19 cellular contexts compared by ENCODE assay signal in genomic region chr1:11590395-11590794, GRCh38.
"Had no signal": no experiment of that assay in that cellular context is flagged by ENCODE, and none has a peak within 500 bp of the region (broad histone marks: within the 10 kb centered on the region; RNA-seq: fewer than 3 reads in every experiment).

No MANE protein-coding gene starts in this region.

- FAIRE-seq: endometrium had no signal

- H3K4me3 ChIP-seq: colonic mucosa, ovary, psoas muscle, skin epidermis, stomach had no signal

- H3K4me1 Mint-ChIP-seq: activated CD4-positive, alpha-beta T cell treated with anti-CD3 and anti-CD28 coated beads for 36 hours; activated naive CD8-positive, alpha-beta T cell treated with anti-CD3 and anti-CD28 coated beads, Interleukin-2, amount 10 ng/mL, durations not matched to agents 7 days and 5 days; naive thymus-derived CD8-positive, alpha-beta T cell had no signal

- H3K9me3 ChIP-seq: colonic mucosa, psoas muscle had no signal

- H3K4me3 Mint-ChIP-seq: activated CD4-positive, alpha-beta T cell treated with anti-CD3 and anti-CD28 coated beads for 36 hours; activated naive CD8-positive, alpha-beta T cell treated with anti-CD3 and anti-CD28 coated beads, Interleukin-2, amount 10 ng/mL, durations not matched to agents 7 days and 5 days; brain; T-helper 1 cell treated with Interleukin-12 subunit alpha and Interleukin-12 subunit beta and Interleukin-4 antibody, amounts not matched to agents 30 μg/mL and 1 μg/mL, for 36 hours; type B pancreatic cell had no signal

- H3K27me3 ChIP-seq: colonic mucosa, ovary had no signal

- H3K9me3 Mint-ChIP-seq: activated naive CD8-positive, alpha-beta T cell treated with anti-CD3 and anti-CD28 coated beads, Interleukin-2, amount 10 ng/mL, durations not matched to agents 7 days and 5 days; T-helper 1 cell treated with Interleukin-12 subunit alpha and Interleukin-12 subunit beta and Interleukin-4 antibody, amounts not matched to agents 30 μg/mL and 1 μg/mL, for 36 hours had no signal

- DNase-seq: activated CD4-positive, alpha-beta T cell treated with anti-CD3 and anti-CD28 coated beads for 36 hours; activated CD4-positive, alpha-beta T cell treated with anti-CD3 and anti-CD28 coated beads, Interleukin-2, amount 50 U/mL, for 48 hours; activated naive CD8-positive, alpha-beta T cell treated with anti-CD3 and anti-CD28 coated beads, Interleukin-2, amount 10 ng/mL, durations not matched to agents 7 days and 5 days; activated T-cell treated with anti-CD3 and anti-CD28 coated beads for 4 hours; central memory CD4-positive, alpha-beta T cell; colonic mucosa; erythroblast; foreskin melanocyte; hypothalamus; naive thymus-derived CD8-positive, alpha-beta T cell; ovary; psoas muscle; right cardiac atrium; stomach had no signal

- H3K36me3 ChIP-seq: colonic mucosa, ovary, stomach had no signal

- H3K27ac ChIP-seq: colonic mucosa, ovary, psoas muscle, skin epidermis, stomach had no signal

- ATAC-seq: activated CD4-positive, alpha-beta T cell treated with anti-CD3 and anti-CD28 coated beads for 36 hours; naive thymus-derived CD8-positive, alpha-beta T cell; psoas muscle; right cardiac atrium had no signal

- H3K27ac Mint-ChIP-seq: activated CD4-positive, alpha-beta T cell treated with anti-CD3 and anti-CD28 coated beads for 36 hours; activated naive CD8-positive, alpha-beta T cell treated with anti-CD3 and anti-CD28 coated beads, Interleukin-2, amount 10 ng/mL, durations not matched to agents 7 days and 5 days; brain; naive thymus-derived CD8-positive, alpha-beta T cell; T-helper 1 cell treated with Interleukin-12 subunit alpha and Interleukin-12 subunit beta and Interleukin-4 antibody, amounts not matched to agents 30 μg/mL and 1 μg/mL, for 36 hours; type B pancreatic cell had no signal

- H3K4me1 ChIP-seq: colonic mucosa, psoas muscle, stomach had no signal

- H3K36me3 Mint-ChIP-seq: activated naive CD8-positive, alpha-beta T cell treated with anti-CD3 and anti-CD28 coated beads, Interleukin-2, amount 10 ng/mL, durations not matched to agents 7 days and 5 days; brain; naive thymus-derived CD8-positive, alpha-beta T cell; type B pancreatic cell had no signal
